In the genomic region with DNA sequence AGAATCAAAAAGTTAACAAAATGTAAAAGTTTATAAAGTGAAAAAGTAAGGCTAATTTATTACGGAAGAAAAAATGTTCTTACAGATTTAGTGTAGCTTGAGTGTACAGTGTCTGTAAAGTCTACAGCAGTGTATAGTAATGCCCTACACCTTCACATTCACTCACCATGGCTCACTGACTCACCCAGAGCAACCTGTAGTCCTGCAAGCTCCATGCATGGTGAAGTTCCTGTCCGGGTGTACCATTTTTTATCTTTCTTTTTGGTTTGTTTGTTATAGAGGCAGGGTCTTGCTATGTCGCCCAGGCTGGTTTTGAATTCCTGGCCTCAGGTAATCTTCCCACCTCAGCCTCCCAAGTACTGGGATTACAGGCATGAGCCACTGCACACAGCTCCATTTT, we compare ENCODE assay signal across 13 cellular contexts.
A peak's percentile ranks its signal among the peaks of the same experiment; 100 is the strongest.
DNase-seq lines count a peak whose midpoint lies in the region; ATAC-seq and TF ChIP-seq lines count a peak whose summit lies in the region.
"Had no signal": no experiment of that assay in that cellular context is flagged by ENCODE, and none has a peak within 500 bp of the region (broad histone marks: within the 10 kb centered on the region; RNA-seq: fewer than 3 reads in every experiment).

No MANE protein-coding gene starts in this region.

- H3K9me2 ChIP-seq in PC-3 (replicated peaks; ENCODE audit: low read length) (no peaks in the 10 kb centered on the region), hepatocyte (replicated peaks; ENCODE audit: insufficient read depth) (no peaks in the 10 kb centered on the region)

- WGBS in hepatocyte (ENCODE audit: low lambda C conversion rate, missing lambda C conversion rate) = 91% methylated on average over 3 of the region's 3 CpGs

- no peak for TF ChIP-seq CTCF in PC-3 (conservative IDR thresholded peaks at IDR 0.05; ENCODE audit: low read depth, low read length)
- TF ChIP-seq CTCF in epithelial cell of esophagus (IDR thresholded peaks at IDR 0.05; ENCODE audit: insufficient read depth, low read depth, low read length, missing control alignments) = no peak
- TF ChIP-seq CTCF in hepatocyte (IDR thresholded peaks at IDR 0.05; ENCODE audit: poor library complexity) = no peak

- peaks cover 53% of the 10 kb centered on the region for H3K4me1 ChIP-seq in PC-3 (ENCODE audit: insufficient read depth, low read length)
- H3K4me1 ChIP-seq in hepatocyte (ENCODE audit: insufficient read depth) = no peaks in the 10 kb centered on the region

- intact Hi-C loops in PC-3 (cut with micrococcal nuclease) = loop anchor here (2.0 to 5.0 kb wide), 3 partner anchors 21 to 176 kb away; partner anchors contain the start of gene NTNG2

- no peaks in the 10 kb centered on the region for H3K36me3 ChIP-seq in PC-3 (ENCODE audit: low read depth, low read length)
- H3K36me3 ChIP-seq in hepatocyte (replicated peaks; ENCODE audit: insufficient read depth, low read depth) = no peaks in the 10 kb centered on the region

- H3K27me3 ChIP-seq in PC-3 (ENCODE audit: low read length) (no peaks in the 10 kb centered on the region), hepatocyte (no peaks in the 10 kb centered on the region)

- peak overlapping the region; percentile 9; the same call in 1 of the 2 replicates for H3K4me3 ChIP-seq in PC-3 (ENCODE audit: low read length)
- H3K4me3 ChIP-seq in epithelial cell of esophagus (ENCODE audit: low read length) = no peak overlapping the region
- H3K4me3 ChIP-seq in hepatocyte = no peak overlapping the region
- H3K4me3 ChIP-seq: GM12878, GM23248 had no signal

- peaks cover 10% of the 10 kb centered on the region for H3F3A ChIP-seq in PC-3 (ENCODE audit: low read length, unreplicated experiment)

- H3K27ac ChIP-seq in PC-3 (ENCODE audit: low read length) (peak overlapping the region; percentile 100), hepatocyte (no peak overlapping the region)
- H3K27ac ChIP-seq: GM23248, HL-60 had no signal

- H4K20me1 ChIP-seq in PC-3 (ENCODE audit: low read length) (no peaks in the 10 kb centered on the region), hepatocyte (ENCODE audit: insufficient read depth, poor library complexity, severe bottlenecking) (peaks cover under 1% of the 10 kb centered on the region)

- DNase-seq in DMS53 (lab: John Stamatoyannopoulos, UW) (peak; percentile 58), PC-3 (peak; percentile 68), epithelial cell of esophagus (ENCODE audit: low read depth) (peak; percentile 74), renal cortical epithelial cell (ENCODE audit: low read depth) (peak; percentile 11), NCI-H526 treated with DMSO at 0.1 percent for 48 hours (lab: John Stamatoyannopoulos, UW) (no peak), hepatocyte (ENCODE audit: low spot score) (no peak)
- DNase-seq: C1 segment of cervical spinal cord; CD4-positive, alpha-beta T cell had no signal

- TSS peak; percentile 28 for BruUV-seq in PC-3 (replicated peaks; lab: Mats Ljungman, UMichigan)

- H3K9me3 ChIP-seq in PC-3 (ENCODE audit: low read length) = no peaks in the 10 kb centered on the region
- no peaks in the 10 kb centered on the region for H3K9me3 ChIP-seq in hepatocyte (ENCODE audit: low read depth)

- H3K4me2 ChIP-seq in PC-3 (ENCODE audit: low read length) = peak overlapping the region; percentile 75
- H3K4me2 ChIP-seq in hepatocyte = no peak overlapping the region

- ATAC-seq in PC-3 (peak; percentile 68), HG02642 (IDR thresholded peaks at IDR 0.05; ENCODE audit: poor library complexity, unreplicated experiment) (no peak)
- ATAC-seq: GM12878, HCT116 had no signal

- H3K79me2 ChIP-seq in PC-3 (ENCODE audit: low read length) (peaks cover 50% of the 10 kb centered on the region), hepatocyte (no peaks in the 10 kb centered on the region)

- peak overlapping the region; percentile 80 for H3K9ac ChIP-seq in PC-3 (ENCODE audit: low read length)
- H3K9ac ChIP-seq: GM23248 had no signal

- CTCF ChIA-PET in PC-3 (lab: Charles Lee) = no interaction called here

- POLR2A ChIA-PET in PC-3 (lab: Charles Lee; ENCODE audit: unreplicated experiment) = no interaction called here

- H2AFZ ChIP-seq in PC-3 (ENCODE audit: low read length) (no peak overlapping the region), hepatocyte (no peak overlapping the region)
- H2AFZ ChIP-seq: GM23248 had no signal

Comparison
In these comparisons a context has a peak if more than half of its experiments do, and no peak if none do; other contexts are left out.
1. DNase-seq: peak in DMS53 (single experiment), PC-3 (single experiment), epithelial cell of esophagus (single experiment) and renal cortical epithelial cell (single experiment); none in NCI-H526 treated with DMSO at 0.1 percent for 48 hours (single experiment) and hepatocyte (single experiment).